Comparison of ENCODE assay signal across 3 cellular contexts in genomic region chr12:27636569-27636968, GRCh38. TPM values are rescaled to one million over a fixed set of nuclear protein-coding genes. Genes with fewer than 3 reads are reported as not detected.
"Had no signal": no experiment of that assay in that cellular context is flagged by ENCODE, and none has a peak within 500 bp of the region (broad histone marks: within the 10 kb centered on the region; RNA-seq: fewer than 3 reads in every experiment).

No MANE protein-coding gene starts in this region.

RNA-seq across cellular contexts. Expression of gene REP15, which starts 59.7 kb away (rescaled TPM):
- total RNA-seq: K562, OCI-LY7 had no signal
- polyA plus RNA-seq: IgD-negative memory B cell, K562 had no signal
